Comparison of ENCODE assay signal across 2 cellular contexts in genomic region chr2:130382313-130382917, GRCh38.
TF ChIP-seq lines count a peak whose summit lies in the region.

No MANE protein-coding gene starts in this region.

TF ChIP-seq in K562, 482 proteins besides CTCF, POLR2A, EP300 and RAD21:
- TF ChIP-seq ZNF12 (CRISPR knock-in tag; IDR thresholded peaks at IDR 0.05): peak; percentile 87; the same call in 1 of the 2 replicates
- no peak for TF ChIP-seq EP400 (IDR thresholded peaks at IDR 0.05)

TF ChIP-seq in HepG2, 621 proteins besides CTCF, POLR2A, EP300 and RAD21:
- TF ChIP-seq SRF (IDR thresholded peaks at IDR 0.05; ENCODE audit: low read depth, low read length): no peak
- TF ChIP-seq ZNF12 (CRISPR knock-in tag; IDR thresholded peaks at IDR 0.05): peak; percentile 75
TF ChIP-seq in HepG2: peak in this region for 1.
